In the genomic region with DNA sequence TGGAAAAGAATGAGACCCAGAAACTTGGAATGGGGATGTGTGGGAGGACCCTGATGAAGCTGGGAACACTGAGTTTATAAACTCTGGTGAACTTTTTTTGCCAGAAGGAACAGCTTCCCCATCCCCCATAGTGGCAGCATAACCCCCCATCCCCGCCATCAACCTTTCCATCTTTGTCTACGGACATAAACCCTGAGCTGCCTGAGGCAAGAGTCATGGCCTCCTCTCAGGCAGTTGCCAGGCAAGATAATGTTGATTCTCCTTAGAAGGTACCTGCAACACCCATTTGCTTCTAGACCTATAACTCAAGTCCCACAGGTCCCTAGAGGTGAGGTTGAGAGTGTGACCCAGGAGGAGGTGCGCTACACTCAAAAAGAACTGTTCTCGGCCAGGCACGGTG, we compare ENCODE assay signal across 1 cellular context.
A peak's percentile ranks its signal among the peaks of the same experiment; 100 is the strongest.
TF ChIP-seq lines count a peak whose summit lies in the region.

No MANE protein-coding gene starts in this region.

TF ChIP-seq in K562, 482 proteins besides CTCF, POLR2A, EP300 and RAD21:
- TF ChIP-seq, protein P1, sequence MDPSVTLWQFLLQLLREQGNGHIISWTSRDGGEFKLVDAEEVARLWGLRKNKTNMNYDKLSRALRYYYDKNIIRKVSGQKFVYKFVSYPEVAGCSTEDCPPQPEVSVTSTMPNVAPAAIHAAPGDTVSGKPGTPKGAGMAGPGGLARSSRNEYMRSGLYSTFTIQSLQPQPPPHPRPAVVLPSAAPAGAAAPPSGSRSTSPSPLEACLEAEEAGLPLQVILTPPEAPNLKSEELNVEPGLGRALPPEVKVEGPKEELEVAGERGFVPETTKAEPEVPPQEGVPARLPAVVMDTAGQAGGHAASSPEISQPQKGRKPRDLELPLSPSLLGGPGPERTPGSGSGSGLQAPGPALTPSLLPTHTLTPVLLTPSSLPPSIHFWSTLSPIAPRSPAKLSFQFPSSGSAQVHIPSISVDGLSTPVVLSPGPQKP (CRISPR knock-in tag; IDR thresholded peaks at IDR 0.05), result no peak
- TF ChIP-seq CREM (IDR thresholded peaks at IDR 0.05; ENCODE audit: low read depth) (no peak), ARID1B (IDR thresholded peaks at IDR 0.05) (no peak), MYNN (IDR thresholded peaks at IDR 0.05) (no peak), MYNN (CRISPR knock-in tag; IDR thresholded peaks at IDR 0.05) (no peak), ZFP36 (IDR thresholded peaks at IDR 0.05; ENCODE audit: low read depth, low read length, partially characterized antibody) (peak; percentile 90), TRIM28 (IDR thresholded peaks at IDR 0.05) (peak; percentile 40; the same call in 1 of the 2 replicates), ZNF146 (CRISPR knock-in tag; IDR thresholded peaks at IDR 0.05; ENCODE audit: unreplicated experiment) (no peak), ZNF324 (CRISPR knock-in tag; IDR thresholded peaks at IDR 0.05) (no peak), EGR1 (conservative IDR thresholded peaks at IDR 0.05) (no peak), U2AF2 (optimal IDR thresholded peaks at IDR 0.05; ENCODE audit: low read depth, low read length) (no peak), DDX20 (tag; IDR thresholded peaks at IDR 0.05; ENCODE audit: low read depth) (no peak), KLF6 (CRISPR knock-in tag; IDR thresholded peaks at IDR 0.05; ENCODE audit: borderline replicate concordance) (no peak), GATAD2B (IDR thresholded peaks at IDR 0.05; ENCODE audit: borderline replicate concordance) (no peak), BMI1 (IDR thresholded peaks at IDR 0.05; ENCODE audit: low read length) (no peak), HDAC1 (IDR thresholded peaks at IDR 0.05) (no peak), CBX3 (IDR thresholded peaks at IDR 0.05; ENCODE audit: borderline replicate concordance in 1 of 2, low read length in 2 of 2) (peak in 1 of 2 experiments; percentile 83; a peak in 1 of 3 replicates), NFXL1 (CRISPR knock-in tag; IDR thresholded peaks at IDR 0.05) (no peak), KAT8 (IDR thresholded peaks at IDR 0.05; ENCODE audit: low read depth) (no peak), KAT2B (IDR thresholded peaks at IDR 0.05; ENCODE audit: low read depth, low read length) (no peak), RBFOX2 (IDR thresholded peaks at IDR 0.05; ENCODE audit: low read depth, low read length) (no peak), BDP1 (IDR thresholded peaks at IDR 0.05; ENCODE audit: insufficient read depth, insufficient read length) (no peak)
- TF ChIP-seq, protein P2, sequence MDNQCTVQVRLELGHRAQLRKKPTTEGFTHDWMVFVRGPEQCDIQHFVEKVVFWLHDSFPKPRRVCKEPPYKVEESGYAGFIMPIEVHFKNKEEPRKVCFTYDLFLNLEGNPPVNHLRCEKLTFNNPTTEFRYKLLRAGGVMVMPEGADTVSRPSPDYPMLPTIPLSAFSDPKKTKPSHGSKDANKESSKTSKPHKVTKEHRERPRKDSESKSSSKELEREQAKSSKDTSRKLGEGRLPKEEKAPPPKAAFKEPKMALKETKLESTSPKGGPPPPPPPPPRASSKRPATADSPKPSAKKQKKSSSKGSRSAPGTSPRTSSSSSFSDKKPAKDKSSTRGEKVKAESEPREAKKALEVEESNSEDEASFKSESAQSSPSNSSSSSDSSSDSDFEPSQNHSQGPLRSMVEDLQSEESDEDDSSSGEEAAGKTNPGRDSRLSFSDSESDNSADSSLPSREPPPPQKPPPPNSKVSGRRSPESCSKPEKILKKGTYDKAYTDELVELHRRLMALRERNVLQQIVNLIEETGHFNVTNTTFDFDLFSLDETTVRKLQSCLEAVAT (IDR thresholded peaks at IDR 0.05), result no peak
- TF ChIP-seq, protein P3, sequence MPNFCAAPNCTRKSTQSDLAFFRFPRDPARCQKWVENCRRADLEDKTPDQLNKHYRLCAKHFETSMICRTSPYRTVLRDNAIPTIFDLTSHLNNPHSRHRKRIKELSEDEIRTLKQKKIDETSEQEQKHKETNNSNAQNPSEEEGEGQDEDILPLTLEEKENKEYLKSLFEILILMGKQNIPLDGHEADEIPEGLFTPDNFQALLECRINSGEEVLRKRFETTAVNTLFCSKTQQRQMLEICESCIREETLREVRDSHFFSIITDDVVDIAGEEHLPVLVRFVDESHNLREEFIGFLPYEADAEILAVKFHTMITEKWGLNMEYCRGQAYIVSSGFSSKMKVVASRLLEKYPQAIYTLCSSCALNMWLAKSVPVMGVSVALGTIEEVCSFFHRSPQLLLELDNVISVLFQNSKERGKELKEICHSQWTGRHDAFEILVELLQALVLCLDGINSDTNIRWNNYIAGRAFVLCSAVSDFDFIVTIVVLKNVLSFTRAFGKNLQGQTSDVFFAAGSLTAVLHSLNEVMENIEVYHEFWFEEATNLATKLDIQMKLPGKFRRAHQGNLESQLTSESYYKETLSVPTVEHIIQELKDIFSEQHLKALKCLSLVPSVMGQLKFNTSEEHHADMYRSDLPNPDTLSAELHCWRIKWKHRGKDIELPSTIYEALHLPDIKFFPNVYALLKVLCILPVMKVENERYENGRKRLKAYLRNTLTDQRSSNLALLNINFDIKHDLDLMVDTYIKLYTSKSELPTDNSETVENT (CRISPR knock-in tag; IDR thresholded peaks at IDR 0.05), result no peak
- TF ChIP-seq, protein P4, sequence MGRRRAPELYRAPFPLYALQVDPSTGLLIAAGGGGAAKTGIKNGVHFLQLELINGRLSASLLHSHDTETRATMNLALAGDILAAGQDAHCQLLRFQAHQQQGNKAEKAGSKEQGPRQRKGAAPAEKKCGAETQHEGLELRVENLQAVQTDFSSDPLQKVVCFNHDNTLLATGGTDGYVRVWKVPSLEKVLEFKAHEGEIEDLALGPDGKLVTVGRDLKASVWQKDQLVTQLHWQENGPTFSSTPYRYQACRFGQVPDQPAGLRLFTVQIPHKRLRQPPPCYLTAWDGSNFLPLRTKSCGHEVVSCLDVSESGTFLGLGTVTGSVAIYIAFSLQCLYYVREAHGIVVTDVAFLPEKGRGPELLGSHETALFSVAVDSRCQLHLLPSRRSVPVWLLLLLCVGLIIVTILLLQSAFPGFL (CRISPR knock-in tag; IDR thresholded peaks at IDR 0.05), result no peak
